In the genomic region with DNA sequence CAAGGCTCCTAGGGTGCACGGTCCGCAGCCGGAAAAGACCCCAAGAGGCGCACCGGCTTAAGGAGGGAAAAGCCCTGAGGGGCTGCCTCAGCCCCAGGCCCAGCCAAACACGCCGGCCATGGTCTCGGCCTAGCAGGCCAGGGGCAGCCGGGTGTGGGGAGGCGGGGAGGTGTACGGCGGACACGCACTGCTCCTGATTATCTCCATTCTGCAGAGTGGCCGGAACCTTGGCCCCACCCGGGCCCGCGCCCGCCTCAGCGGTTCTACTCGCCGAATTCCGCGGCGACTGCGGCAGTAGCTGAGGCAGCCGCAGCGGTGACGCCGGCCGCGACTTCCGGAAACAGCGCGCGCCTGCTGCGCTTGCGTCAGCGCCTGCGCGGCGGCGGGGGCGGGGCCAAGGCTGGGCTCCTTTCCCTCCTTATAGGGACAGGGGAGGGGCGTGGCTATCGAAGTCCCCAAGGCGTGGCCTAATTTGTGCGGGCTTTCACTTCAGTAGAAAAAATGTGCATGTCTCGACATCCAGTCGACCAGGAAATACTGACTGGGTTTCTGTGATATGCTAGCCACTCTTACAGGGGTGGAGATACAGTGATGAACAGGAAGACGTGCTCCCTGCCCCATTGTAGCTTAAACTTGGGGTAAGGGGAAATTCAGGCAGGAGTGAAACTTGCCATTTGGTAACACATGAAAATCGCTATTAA, we compare ENCODE assay signal across 1 cellular context.
TF ChIP-seq lines count a peak whose summit lies in the region.

A gene with protein sequence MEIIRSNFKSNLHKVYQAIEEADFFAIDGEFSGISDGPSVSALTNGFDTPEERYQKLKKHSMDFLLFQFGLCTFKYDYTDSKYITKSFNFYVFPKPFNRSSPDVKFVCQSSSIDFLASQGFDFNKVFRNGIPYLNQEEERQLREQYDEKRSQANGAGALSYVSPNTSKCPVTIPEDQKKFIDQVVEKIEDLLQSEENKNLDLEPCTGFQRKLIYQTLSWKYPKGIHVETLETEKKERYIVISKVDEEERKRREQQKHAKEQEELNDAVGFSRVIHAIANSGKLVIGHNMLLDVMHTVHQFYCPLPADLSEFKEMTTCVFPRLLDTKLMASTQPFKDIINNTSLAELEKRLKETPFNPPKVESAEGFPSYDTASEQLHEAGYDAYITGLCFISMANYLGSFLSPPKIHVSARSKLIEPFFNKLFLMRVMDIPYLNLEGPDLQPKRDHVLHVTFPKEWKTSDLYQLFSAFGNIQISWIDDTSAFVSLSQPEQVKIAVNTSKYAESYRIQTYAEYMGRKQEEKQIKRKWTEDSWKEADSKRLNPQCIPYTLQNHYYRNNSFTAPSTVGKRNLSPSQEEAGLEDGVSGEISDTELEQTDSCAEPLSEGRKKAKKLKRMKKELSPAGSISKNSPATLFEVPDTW (minus strand): TSS at position 342 of the 701 bp plus-strand sequence. CDS start 135 bp downstream, at position 207.

TF ChIP-seq in K562, 482 proteins besides CTCF, POLR2A, EP300 and RAD21 (continued from another document and continues in another):
- TF ChIP-seq, protein P1, sequence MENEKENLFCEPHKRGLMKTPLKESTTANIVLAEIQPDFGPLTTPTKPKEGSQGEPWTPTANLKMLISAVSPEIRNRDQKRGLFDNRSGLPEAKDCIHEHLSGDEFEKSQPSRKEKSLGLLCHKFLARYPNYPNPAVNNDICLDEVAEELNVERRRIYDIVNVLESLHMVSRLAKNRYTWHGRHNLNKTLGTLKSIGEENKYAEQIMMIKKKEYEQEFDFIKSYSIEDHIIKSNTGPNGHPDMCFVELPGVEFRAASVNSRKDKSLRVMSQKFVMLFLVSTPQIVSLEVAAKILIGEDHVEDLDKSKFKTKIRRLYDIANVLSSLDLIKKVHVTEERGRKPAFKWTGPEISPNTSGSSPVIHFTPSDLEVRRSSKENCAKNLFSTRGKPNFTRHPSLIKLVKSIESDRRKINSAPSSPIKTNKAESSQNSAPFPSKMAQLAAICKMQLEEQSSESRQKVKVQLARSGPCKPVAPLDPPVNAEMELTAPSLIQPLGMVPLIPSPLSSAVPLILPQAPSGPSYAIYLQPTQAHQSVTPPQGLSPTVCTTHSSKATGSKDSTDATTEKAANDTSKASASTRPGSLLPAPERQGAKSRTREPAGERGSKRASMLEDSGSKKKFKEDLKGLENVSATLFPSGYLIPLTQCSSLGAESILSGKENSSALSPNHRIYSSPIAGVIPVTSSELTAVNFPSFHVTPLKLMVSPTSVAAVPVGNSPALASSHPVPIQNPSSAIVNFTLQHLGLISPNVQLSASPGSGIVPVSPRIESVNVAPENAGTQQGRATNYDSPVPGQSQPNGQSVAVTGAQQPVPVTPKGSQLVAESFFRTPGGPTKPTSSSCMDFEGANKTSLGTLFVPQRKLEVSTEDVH (IDR thresholded peaks at IDR 0.05; ENCODE audit: low read depth, partially characterized antibody) = peak; percentile 12
- TF ChIP-seq NR4A1 (CRISPR knock-in tag; IDR thresholded peaks at IDR 0.05) (no peak), NR4A1 (tag; IDR thresholded peaks at IDR 0.05) (no peak), HEY1 (CRISPR knock-in tag; IDR thresholded peaks at IDR 0.05; ENCODE audit: borderline replicate concordance) (no peak), CXXC5 (CRISPR knock-in tag; IDR thresholded peaks at IDR 0.05) (peak; percentile 92), SREBF1 (IDR thresholded peaks at IDR 0.05; ENCODE audit: borderline replicate concordance, low read depth, low read length) (no peak), ZNF354B (CRISPR knock-in tag; IDR thresholded peaks at IDR 0.05) (no peak), ZNF41 (CRISPR knock-in tag; conservative IDR thresholded peaks at IDR 0.05) (no peak), NBN (IDR thresholded peaks at IDR 0.05; ENCODE audit: low read depth) (peak; percentile 63; the same call in 1 of the 2 replicates), MAFG (tag; conservative IDR thresholded peaks at IDR 0.05) (no peak), ARID2 (IDR thresholded peaks at IDR 0.05) (no peak), SUPT5H (IDR thresholded peaks at IDR 0.05) (peak; percentile 89), ZC3H11A (IDR thresholded peaks at IDR 0.05; ENCODE audit: low read depth, low read length) (no peak), ZFPM2 (CRISPR knock-in tag; IDR thresholded peaks at IDR 0.05) (no peak), PTBP1 (IDR thresholded peaks at IDR 0.05; ENCODE audit: low read depth, low read length) (no peak), CHD4 (IDR thresholded peaks at IDR 0.05; ENCODE audit: insufficient read depth, insufficient replicate concordance, low read depth, low read length, poor library complexity, severe bottlenecking) (no peak), RNF2 (IDR thresholded peaks at IDR 0.05) (peak; percentile 15; the same call in 1 of the 2 replicates), PCBP1 (IDR thresholded peaks at IDR 0.05; ENCODE audit: low read depth, low read length, poor library complexity, severe bottlenecking) (no peak), ZNF764 (CRISPR knock-in tag; IDR thresholded peaks at IDR 0.05; ENCODE audit: low read depth) (no peak)
- TF ChIP-seq, protein P2, sequence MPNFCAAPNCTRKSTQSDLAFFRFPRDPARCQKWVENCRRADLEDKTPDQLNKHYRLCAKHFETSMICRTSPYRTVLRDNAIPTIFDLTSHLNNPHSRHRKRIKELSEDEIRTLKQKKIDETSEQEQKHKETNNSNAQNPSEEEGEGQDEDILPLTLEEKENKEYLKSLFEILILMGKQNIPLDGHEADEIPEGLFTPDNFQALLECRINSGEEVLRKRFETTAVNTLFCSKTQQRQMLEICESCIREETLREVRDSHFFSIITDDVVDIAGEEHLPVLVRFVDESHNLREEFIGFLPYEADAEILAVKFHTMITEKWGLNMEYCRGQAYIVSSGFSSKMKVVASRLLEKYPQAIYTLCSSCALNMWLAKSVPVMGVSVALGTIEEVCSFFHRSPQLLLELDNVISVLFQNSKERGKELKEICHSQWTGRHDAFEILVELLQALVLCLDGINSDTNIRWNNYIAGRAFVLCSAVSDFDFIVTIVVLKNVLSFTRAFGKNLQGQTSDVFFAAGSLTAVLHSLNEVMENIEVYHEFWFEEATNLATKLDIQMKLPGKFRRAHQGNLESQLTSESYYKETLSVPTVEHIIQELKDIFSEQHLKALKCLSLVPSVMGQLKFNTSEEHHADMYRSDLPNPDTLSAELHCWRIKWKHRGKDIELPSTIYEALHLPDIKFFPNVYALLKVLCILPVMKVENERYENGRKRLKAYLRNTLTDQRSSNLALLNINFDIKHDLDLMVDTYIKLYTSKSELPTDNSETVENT (CRISPR knock-in tag; IDR thresholded peaks at IDR 0.05) = peak; percentile 73; the same call in 1 of the 2 replicates
- TF ChIP-seq, protein P3, sequence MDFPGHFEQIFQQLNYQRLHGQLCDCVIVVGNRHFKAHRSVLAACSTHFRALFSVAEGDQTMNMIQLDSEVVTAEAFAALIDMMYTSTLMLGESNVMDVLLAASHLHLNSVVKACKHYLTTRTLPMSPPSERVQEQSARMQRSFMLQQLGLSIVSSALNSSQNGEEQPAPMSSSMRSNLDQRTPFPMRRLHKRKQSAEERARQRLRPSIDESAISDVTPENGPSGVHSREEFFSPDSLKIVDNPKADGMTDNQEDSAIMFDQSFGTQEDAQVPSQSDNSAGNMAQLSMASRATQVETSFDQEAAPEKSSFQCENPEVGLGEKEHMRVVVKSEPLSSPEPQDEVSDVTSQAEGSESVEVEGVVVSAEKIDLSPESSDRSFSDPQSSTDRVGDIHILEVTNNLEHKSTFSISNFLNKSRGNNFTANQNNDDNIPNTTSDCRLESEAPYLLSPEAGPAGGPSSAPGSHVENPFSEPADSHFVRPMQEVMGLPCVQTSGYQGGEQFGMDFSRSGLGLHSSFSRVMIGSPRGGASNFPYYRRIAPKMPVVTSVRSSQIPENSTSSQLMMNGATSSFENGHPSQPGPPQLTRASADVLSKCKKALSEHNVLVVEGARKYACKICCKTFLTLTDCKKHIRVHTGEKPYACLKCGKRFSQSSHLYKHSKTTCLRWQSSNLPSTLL (IDR thresholded peaks at IDR 0.05) = no peak
- TF ChIP-seq, protein P4, sequence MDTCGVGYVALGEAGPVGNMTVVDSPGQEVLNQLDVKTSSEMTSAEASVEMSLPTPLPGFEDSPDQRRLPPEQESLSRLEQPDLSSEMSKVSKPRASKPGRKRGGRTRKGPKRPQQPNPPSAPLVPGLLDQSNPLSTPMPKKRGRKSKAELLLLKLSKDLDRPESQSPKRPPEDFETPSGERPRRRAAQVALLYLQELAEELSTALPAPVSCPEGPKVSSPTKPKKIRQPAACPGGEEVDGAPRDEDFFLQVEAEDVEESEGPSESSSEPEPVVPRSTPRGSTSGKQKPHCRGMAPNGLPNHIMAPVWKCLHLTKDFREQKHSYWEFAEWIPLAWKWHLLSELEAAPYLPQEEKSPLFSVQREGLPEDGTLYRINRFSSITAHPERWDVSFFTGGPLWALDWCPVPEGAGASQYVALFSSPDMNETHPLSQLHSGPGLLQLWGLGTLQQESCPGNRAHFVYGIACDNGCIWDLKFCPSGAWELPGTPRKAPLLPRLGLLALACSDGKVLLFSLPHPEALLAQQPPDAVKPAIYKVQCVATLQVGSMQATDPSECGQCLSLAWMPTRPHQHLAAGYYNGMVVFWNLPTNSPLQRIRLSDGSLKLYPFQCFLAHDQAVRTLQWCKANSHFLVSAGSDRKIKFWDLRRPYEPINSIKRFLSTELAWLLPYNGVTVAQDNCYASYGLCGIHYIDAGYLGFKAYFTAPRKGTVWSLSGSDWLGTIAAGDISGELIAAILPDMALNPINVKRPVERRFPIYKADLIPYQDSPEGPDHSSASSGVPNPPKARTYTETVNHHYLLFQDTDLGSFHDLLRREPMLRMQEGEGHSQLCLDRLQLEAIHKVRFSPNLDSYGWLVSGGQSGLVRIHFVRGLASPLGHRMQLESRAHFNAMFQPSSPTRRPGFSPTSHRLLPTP (IDR thresholded peaks at IDR 0.05; ENCODE audit: borderline replicate concordance, extremely low read depth, insufficient read length) = no peak
- TF ChIP-seq, protein P5, sequence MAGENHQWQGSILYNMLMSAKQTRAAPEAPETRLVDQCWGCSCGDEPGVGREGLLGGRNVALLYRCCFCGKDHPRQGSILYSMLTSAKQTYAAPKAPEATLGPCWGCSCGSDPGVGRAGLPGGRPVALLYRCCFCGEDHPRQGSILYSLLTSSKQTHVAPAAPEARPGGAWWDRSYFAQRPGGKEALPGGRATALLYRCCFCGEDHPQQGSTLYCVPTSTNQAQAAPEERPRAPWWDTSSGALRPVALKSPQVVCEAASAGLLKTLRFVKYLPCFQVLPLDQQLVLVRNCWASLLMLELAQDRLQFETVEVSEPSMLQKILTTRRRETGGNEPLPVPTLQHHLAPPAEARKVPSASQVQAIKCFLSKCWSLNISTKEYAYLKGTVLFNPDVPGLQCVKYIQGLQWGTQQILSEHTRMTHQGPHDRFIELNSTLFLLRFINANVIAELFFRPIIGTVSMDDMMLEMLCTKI (IDR thresholded peaks at IDR 0.05; ENCODE audit: partially characterized antibody) = no peak
- TF ChIP-seq, protein P6, sequence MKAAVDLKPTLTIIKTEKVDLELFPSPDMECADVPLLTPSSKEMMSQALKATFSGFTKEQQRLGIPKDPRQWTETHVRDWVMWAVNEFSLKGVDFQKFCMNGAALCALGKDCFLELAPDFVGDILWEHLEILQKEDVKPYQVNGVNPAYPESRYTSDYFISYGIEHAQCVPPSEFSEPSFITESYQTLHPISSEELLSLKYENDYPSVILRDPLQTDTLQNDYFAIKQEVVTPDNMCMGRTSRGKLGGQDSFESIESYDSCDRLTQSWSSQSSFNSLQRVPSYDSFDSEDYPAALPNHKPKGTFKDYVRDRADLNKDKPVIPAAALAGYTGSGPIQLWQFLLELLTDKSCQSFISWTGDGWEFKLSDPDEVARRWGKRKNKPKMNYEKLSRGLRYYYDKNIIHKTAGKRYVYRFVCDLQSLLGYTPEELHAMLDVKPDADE (conservative IDR thresholded peaks at IDR 0.05; ENCODE audit: control insufficient read depth, low read depth, low read length) = peak; percentile 61
- TF ChIP-seq, protein P7, sequence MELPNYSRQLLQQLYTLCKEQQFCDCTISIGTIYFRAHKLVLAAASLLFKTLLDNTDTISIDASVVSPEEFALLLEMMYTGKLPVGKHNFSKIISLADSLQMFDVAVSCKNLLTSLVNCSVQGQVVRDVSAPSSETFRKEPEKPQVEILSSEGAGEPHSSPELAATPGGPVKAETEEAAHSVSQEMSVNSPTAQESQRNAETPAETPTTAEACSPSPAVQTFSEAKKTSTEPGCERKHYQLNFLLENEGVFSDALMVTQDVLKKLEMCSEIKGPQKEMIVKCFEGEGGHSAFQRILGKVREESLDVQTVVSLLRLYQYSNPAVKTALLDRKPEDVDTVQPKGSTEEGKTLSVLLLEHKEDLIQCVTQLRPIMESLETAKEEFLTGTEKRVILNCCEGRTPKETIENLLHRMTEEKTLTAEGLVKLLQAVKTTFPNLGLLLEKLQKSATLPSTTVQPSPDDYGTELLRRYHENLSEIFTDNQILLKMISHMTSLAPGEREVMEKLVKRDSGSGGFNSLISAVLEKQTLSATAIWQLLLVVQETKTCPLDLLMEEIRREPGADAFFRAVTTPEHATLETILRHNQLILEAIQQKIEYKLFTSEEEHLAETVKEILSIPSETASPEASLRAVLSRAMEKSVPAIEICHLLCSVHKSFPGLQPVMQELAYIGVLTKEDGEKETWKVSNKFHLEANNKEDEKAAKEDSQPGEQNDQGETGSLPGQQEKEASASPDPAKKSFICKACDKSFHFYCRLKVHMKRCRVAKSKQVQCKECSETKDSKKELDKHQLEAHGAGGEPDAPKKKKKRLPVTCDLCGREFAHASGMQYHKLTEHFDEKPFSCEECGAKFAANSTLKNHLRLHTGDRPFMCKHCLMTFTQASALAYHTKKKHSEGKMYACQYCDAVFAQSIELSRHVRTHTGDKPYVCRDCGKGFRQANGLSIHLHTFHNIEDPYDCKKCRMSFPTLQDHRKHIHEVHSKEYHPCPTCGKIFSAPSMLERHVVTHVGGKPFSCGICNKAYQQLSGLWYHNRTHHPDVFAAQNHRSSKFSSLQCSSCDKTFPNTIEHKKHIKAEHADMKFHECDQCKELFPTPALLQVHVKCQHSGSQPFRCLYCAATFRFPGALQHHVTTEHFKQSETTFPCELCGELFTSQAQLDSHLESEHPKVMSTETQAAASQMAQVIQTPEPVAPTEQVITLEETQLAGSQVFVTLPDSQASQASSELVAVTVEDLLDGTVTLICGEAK (IDR thresholded peaks at IDR 0.05) = peak; percentile 11; the same call in 1 of the 2 replicates
- TF ChIP-seq, protein P7 (CRISPR knock-in tag; IDR thresholded peaks at IDR 0.05) = no peak
